37 cellular contexts compared by ENCODE assay signal in genomic region chr2:119438726-119439284, GRCh38. TPM values are rescaled to one million over a fixed set of nuclear protein-coding genes. Genes with fewer than 3 reads are reported as not detected.
"Had no signal": no experiment of that assay in that cellular context is flagged by ENCODE, and none has a peak within 500 bp of the region (broad histone marks: within the 10 kb centered on the region; RNA-seq: fewer than 3 reads in every experiment).

No MANE protein-coding gene starts in this region.

- H3K4me3 Mint-ChIP-seq: activated CD4-positive, alpha-beta memory T cell treated with anti-CD3 and anti-CD28 coated beads, Interleukin-2, amount 10 ng/mL, durations not matched to agents 7 days and 5 days; activated CD8-positive, alpha-beta memory T cell treated with anti-CD3 and anti-CD28 coated beads, Interleukin-2, amount 10 ng/mL, durations not matched to agents 7 days and 5 days; activated naive CD4-positive, alpha-beta T cell treated with anti-CD3 and anti-CD28 coated beads for 36 hours; activated T-helper 17 cell treated with anti-CD3 and anti-CD28 coated beads, Interleukin-2, amount 50 U/mL, for 72 hours; brain; T-helper 1 cell treated with Interleukin-12 subunit alpha and Interleukin-12 subunit beta and Interleukin-4 antibody, amounts not matched to agents 30 μg/mL and 1 μg/mL, for 36 hours; T-helper 2 cell treated with Interferon-gamma antibody and Interleukin-4, amounts not matched to agents 5 μg/mL and 100 μg/mL, for 36 hours had no signal

- H3K9ac ChIP-seq: KMS-11, SK-N-SH had no signal

- FAIRE-seq: astrocyte, bronchial epithelial cell had no signal

- H3K4me1 ChIP-seq: SJSA1 had no signal

- H3K4me1 Mint-ChIP-seq: activated CD4-positive, alpha-beta memory T cell treated with anti-CD3 and anti-CD28 coated beads, Interleukin-2, amount 10 ng/mL, durations not matched to agents 7 days and 5 days; activated CD8-positive, alpha-beta memory T cell treated with anti-CD3 and anti-CD28 coated beads, Interleukin-2, amount 10 ng/mL, durations not matched to agents 7 days and 5 days; activated T-helper 17 cell treated with anti-CD3 and anti-CD28 coated beads, Interleukin-2, amount 50 U/mL, for 72 hours had no signal

- H3K36me3 ChIP-seq: SJSA1 had no signal

- DNase-seq: activated CD4-positive, alpha-beta memory T cell treated with anti-CD3 and anti-CD28 coated beads, Interleukin-2, amount 10 ng/mL, durations not matched to agents 7 days and 5 days; activated CD4-positive, alpha-beta T cell treated with anti-CD3 and anti-CD28 coated beads for 1 hour; activated CD4-positive, alpha-beta T cell treated with anti-CD3 and anti-CD28 coated beads for 48 hours; activated CD4-positive, CD25-positive, alpha-beta regulatory T cell; activated CD8-positive, alpha-beta memory T cell treated with anti-CD3 and anti-CD28 coated beads for 24 hours; activated CD8-positive, alpha-beta memory T cell treated with anti-CD3 and anti-CD28 coated beads, Interleukin-2, amount 10 ng/mL, durations not matched to agents 7 days and 5 days; activated CD8-positive, alpha-beta memory T cell treated with anti-CD3 and anti-CD28 coated beads, Interleukin-2, amount 50 U/mL, for 48 hours; activated gamma-delta T cell treated with Interleukin-2 at 50 U/mL for 16 hours; activated naive CD4-positive, alpha-beta T cell treated with anti-CD3 and anti-CD28 coated beads for 36 hours; activated T-cell treated with anti-CD3 and anti-CD28 coated beads, Interleukin-2, amount 50 U/mL, for 48 hours; adrenal gland; caudate nucleus; MM.1S; MV-4-11; NCI-H1092; NCI-H1436 treated with DMSO at 0.1 percent for 48 hours; NCI-H1694 treated with DMSO at 0.1 percent for 48 hours; NCI-H2029; NCI-H345; NCI-H524 treated with DMSO at 0.1 percent for 48 hours; NK-92 treated with Interleukin-12 subunit alpha and Interleukin-12 subunit beta, amount 100 ng/mL, for 24 hours; PC-3; RPMI8226; SHP77 treated with DMSO at 0.1 percent for 48 hours; SK-N-SH had no signal

- ATAC-seq: activated CD8-positive, alpha-beta memory T cell treated with anti-CD3 and anti-CD28 coated beads, Interleukin-2, amount 10 ng/mL, durations not matched to agents 7 days and 5 days; activated naive CD4-positive, alpha-beta T cell treated with anti-CD3 and anti-CD28 coated beads, Interleukin-2, amount 50 U/mL, for 72 hours; activated T-helper 17 cell treated with anti-CD3 and anti-CD28 coated beads, Interleukin-2, amount 50 U/mL, for 72 hours; PC-3 had no signal

- H3K4me3 ChIP-seq: adrenal gland, Peyer's patch, SJSA1 had no signal

- H3K27me3 ChIP-seq: adrenal gland, Peyer's patch, SJSA1 had no signal

- H3K27ac Mint-ChIP-seq: activated CD4-positive, alpha-beta memory T cell treated with anti-CD3 and anti-CD28 coated beads, Interleukin-2, amount 10 ng/mL, durations not matched to agents 7 days and 5 days; activated CD8-positive, alpha-beta memory T cell treated with anti-CD3 and anti-CD28 coated beads, Interleukin-2, amount 10 ng/mL, durations not matched to agents 7 days and 5 days; activated naive CD4-positive, alpha-beta T cell treated with anti-CD3 and anti-CD28 coated beads for 36 hours; activated naive CD4-positive, alpha-beta T cell treated with anti-CD3 and anti-CD28 coated beads, Interleukin-2, amount 50 U/mL, for 72 hours; activated T-helper 17 cell treated with anti-CD3 and anti-CD28 coated beads, Interleukin-2, amount 50 U/mL, for 72 hours; brain; T-helper 1 cell treated with Interleukin-12 subunit alpha and Interleukin-12 subunit beta and Interleukin-4 antibody, amounts not matched to agents 30 μg/mL and 1 μg/mL, for 36 hours; T-helper 2 cell treated with Interferon-gamma antibody and Interleukin-4, amounts not matched to agents 5 μg/mL and 100 μg/mL, for 36 hours had no signal

- H3K36me3 Mint-ChIP-seq: activated CD8-positive, alpha-beta memory T cell treated with anti-CD3 and anti-CD28 coated beads, Interleukin-2, amount 10 ng/mL, durations not matched to agents 7 days and 5 days; activated naive CD4-positive, alpha-beta T cell treated with anti-CD3 and anti-CD28 coated beads, Interleukin-2, amount 50 U/mL, for 72 hours; brain had no signal

- H3K9me3 Mint-ChIP-seq: activated CD4-positive, alpha-beta memory T cell treated with anti-CD3 and anti-CD28 coated beads, Interleukin-2, amount 10 ng/mL, durations not matched to agents 7 days and 5 days; activated naive CD4-positive, alpha-beta T cell treated with anti-CD3 and anti-CD28 coated beads for 36 hours; activated naive CD4-positive, alpha-beta T cell treated with anti-CD3 and anti-CD28 coated beads, Interleukin-2, amount 50 U/mL, for 72 hours; activated T-helper 17 cell treated with anti-CD3 and anti-CD28 coated beads, Interleukin-2, amount 50 U/mL, for 72 hours; brain; T-helper 1 cell treated with Interleukin-12 subunit alpha and Interleukin-12 subunit beta and Interleukin-4 antibody, amounts not matched to agents 30 μg/mL and 1 μg/mL, for 36 hours; T-helper 2 cell treated with Interferon-gamma antibody and Interleukin-4, amounts not matched to agents 5 μg/mL and 100 μg/mL, for 36 hours had no signal

- H3K9me3 ChIP-seq: adrenal gland, Peyer's patch, SJSA1, SK-N-SH had no signal

- H3K27ac ChIP-seq: adrenal gland, KMS-11, SJSA1, VCaP had no signal

- H3K4me2 ChIP-seq: KMS-11, SK-N-SH had no signal

RNA-seq across cellular contexts. Expression of gene TMEM37, which starts 7.2 kb away (rescaled TPM):
- total RNA-seq: activated CD4-positive, alpha-beta memory T cell treated with anti-CD3 and anti-CD28 coated beads, Interleukin-2, amount 10 ng/mL, durations not matched to agents 7 days and 5 days; activated CD8-positive, alpha-beta memory T cell treated with anti-CD3 and anti-CD28 coated beads, Interleukin-2, amount 10 ng/mL, durations not matched to agents 7 days and 5 days; activated naive CD4-positive, alpha-beta T cell treated with anti-CD3 and anti-CD28 coated beads for 36 hours; activated naive CD4-positive, alpha-beta T cell treated with anti-CD3 and anti-CD28 coated beads, Interleukin-2, amount 50 U/mL, for 72 hours; activated T-helper 17 cell treated with anti-CD3 and anti-CD28 coated beads, Interleukin-2, amount 50 U/mL, for 72 hours; bronchial epithelial cell; LHCN-M2; SJSA1 had no signal
